Comparison of ENCODE assay signal across 1 cellular context in the genomic region with DNA sequence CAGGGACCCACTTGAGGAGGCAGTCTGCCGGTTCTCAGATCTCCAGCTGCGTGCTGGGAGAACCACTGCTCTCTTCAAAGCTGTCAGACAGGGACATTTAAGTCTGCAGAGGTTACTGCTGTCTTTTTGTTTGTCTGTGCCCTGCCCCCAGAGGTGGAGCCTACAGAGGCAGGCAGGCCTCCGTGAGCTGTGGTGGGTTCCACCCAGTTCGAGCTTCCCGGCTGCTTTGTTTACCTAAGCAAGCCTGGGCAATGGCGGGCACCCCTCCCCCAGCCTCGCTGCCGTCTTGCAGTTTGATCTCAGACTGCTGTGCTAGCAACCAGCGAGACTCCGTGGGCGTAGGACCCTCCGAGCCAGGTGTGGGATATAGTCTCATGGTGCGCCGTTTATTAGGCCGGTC. TPM values are rescaled to one million over a fixed set of nuclear protein-coding genes. Genes with fewer than 3 reads are reported as not detected.
"Had no signal": no experiment of that assay in that cellular context is flagged by ENCODE, and none has a peak within 500 bp of the region (broad histone marks: within the 10 kb centered on the region; RNA-seq: fewer than 3 reads in every experiment).

No MANE protein-coding gene starts in this region.

RNA-seq across cellular contexts. Expression of a gene that starts 5.4 kb away (rescaled TPM):
- total RNA-seq: activated CD4-positive, alpha-beta memory T cell treated with anti-CD3 and anti-CD28 coated beads, Interleukin-2, amount 10 ng/mL, durations not matched to agents 7 days and 5 days had no signal
